Comparison of ENCODE assay signal across 21 cellular contexts in the genomic region with DNA sequence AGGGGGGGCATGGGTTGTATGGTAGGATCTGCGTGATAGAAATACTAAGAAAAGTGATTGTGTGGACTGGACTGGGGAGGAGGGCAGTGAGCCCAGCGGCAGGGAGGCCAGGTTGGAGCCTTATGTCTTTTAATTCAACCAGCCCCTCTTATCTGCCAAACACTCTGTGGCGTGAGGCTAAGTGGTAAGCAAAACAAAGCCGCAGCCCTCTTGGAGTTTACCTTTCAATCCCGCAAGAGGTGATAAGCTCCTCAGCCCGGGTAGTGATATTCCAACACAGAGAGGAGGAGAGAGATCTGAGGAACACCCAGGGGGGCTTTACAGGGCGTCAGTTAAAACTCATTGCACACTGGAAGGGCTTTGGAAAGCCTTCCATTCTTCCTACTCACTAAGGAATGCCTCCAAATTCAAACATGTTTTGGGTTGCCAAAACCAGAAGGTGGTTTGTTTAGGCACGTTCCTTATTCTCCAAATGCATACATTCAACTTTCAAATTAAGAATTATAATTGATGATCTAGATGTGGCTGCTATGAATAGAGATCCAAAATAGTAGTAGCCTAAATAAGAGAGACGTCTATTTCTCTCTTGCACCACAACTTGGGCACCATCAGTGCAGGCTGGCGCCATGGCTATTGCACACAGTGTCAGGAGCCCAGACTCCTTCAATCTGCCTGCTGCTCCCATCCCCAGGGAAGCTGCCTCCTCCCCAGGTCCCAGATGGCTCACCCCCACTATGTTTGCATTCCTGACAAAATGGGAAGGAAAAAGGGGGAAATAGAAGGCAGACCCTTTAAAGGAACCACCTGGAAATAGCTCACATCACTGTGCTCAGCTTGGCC.
A peak's percentile ranks its signal among the peaks of the same experiment; 100 is the strongest.
DNase-seq lines count a peak whose midpoint lies in the region; ATAC-seq and TF ChIP-seq lines count a peak whose summit lies in the region.
"Had no signal": no experiment of that assay in that cellular context is flagged by ENCODE, and none has a peak within 500 bp of the region (broad histone marks: within the 10 kb centered on the region; RNA-seq: fewer than 3 reads in every experiment).

No MANE protein-coding gene starts in this region.

- H3K4ac ChIP-seq in neuronal stem cell (ENCODE audit: low read length), result no peak overlapping the region

- no CpG with 5 or more reads among the region's 10 CpGs for WGBS in neuronal stem cell (ENCODE audit: extremely low coverage in 2 of 2, insufficient read length in 2 of 2, insufficient replicate concordance in 1 of 2), 2 donors

- H3K18ac ChIP-seq in neuronal stem cell (ENCODE audit: low read length), result peak overlapping the region; percentile 56

- no peak overlapping the region for H2BK5ac ChIP-seq in neuronal stem cell (ENCODE audit: low read length)

- H3K4me2 ChIP-seq in neuronal stem cell (ENCODE audit: insufficient read depth, low read length, poor library complexity, severe bottlenecking), result no peak overlapping the region
- H3K4me2 ChIP-seq: PC-9 had no signal

- ATAC-seq in HG03521 (IDR thresholded peaks at IDR 0.05; ENCODE audit: unreplicated experiment), result no peak
- ATAC-seq: SK-N-SH treated with all-trans-retinoic acid at 6 μM for 48 hours, T-cell had no signal

- POLR2A ChIA-PET in HEK293 (lab: Yijun Ruan, JAX), result no interaction called here

- H3K14ac ChIP-seq in neuronal stem cell (ENCODE audit: low read length), result no peak overlapping the region

- H3K79me1 ChIP-seq in neuronal stem cell (ENCODE audit: low read depth, low read length), result no peaks in the 10 kb centered on the region

- no peak overlapping the region for H2BK120ac ChIP-seq in neuronal stem cell (ENCODE audit: low read depth, low read length)

- H2BK12ac ChIP-seq in neuronal stem cell (ENCODE audit: low read length), result no peak overlapping the region

- CTCF ChIA-PET in HEK293 (lab: Yijun Ruan, JAX), result no interaction called here

- H3K27ac ChIP-seq in HEK293 (ENCODE audit: extremely low read depth, low read depth, low read length) (no peak overlapping the region), neuronal stem cell (replicated peaks; ENCODE audit: low read length) (no peak overlapping the region), coronary artery (no peak overlapping the region)
- H3K27ac ChIP-seq: C4-2B, PC-9, RWPE1 had no signal

- H3K27me3 ChIP-seq in neuronal stem cell (ENCODE audit: control insufficient read depth in 3 of 3, insufficient read depth in 3 of 3, low read depth in 1 of 3, low read length in 3 of 3), result no peaks in the 10 kb centered on the region

- TF ChIP-seq CTCF in HEK293 (tag by site-specific recombination; IDR thresholded peaks at IDR 0.05), result no peak
- no peak for TF ChIP-seq CTCF in epithelial cell of esophagus (IDR thresholded peaks at IDR 0.05; ENCODE audit: insufficient read depth, low read depth, low read length, missing control alignments)
- no peak for TF ChIP-seq CTCF in coronary artery (IDR thresholded peaks at IDR 0.05)

- H3K4me3 ChIP-seq in HEK293 (ENCODE audit: low read depth, low read length) (no peak overlapping the region), epithelial cell of esophagus (ENCODE audit: low read length) (no peak overlapping the region), neuronal stem cell (ENCODE audit: low read length in 2 of 2) (no peak overlapping the region), coronary artery (no peak overlapping the region)
- H3K4me3 ChIP-seq: PC-9 had no signal

- H4K91ac ChIP-seq in neuronal stem cell (ENCODE audit: low read depth, low read length, poor library complexity), result no peak overlapping the region

- H4K8ac ChIP-seq in neuronal stem cell (ENCODE audit: low read depth, low read length), result no peak overlapping the region

- H2BK15ac ChIP-seq in neuronal stem cell (ENCODE audit: low read length), result no peak overlapping the region

- H2AK5ac ChIP-seq in neuronal stem cell (ENCODE audit: low read depth, low read length), result no peak overlapping the region

- H3K23ac ChIP-seq in neuronal stem cell (ENCODE audit: low read depth, low read length, poor library complexity), result no peak overlapping the region

- no peaks in the 10 kb centered on the region for H3K4me1 ChIP-seq in HEK293 (ENCODE audit: control insufficient read depth, insufficient read depth, low read length)
- H3K4me1 ChIP-seq in neuronal stem cell (ENCODE audit: control insufficient read depth in 2 of 2, insufficient read depth in 1 of 2, low read depth in 1 of 2, low read length in 2 of 2), result no peaks in the 10 kb centered on the region

- H3K9me3 ChIP-seq in HEK293 (ENCODE audit: control insufficient read depth, insufficient read depth, low read depth, low read length) (no peaks in the 10 kb centered on the region), neuronal stem cell (replicated peaks in 1 of 2; ENCODE audit: control insufficient read depth in 2 of 2, insufficient read depth in 1 of 2, low read depth in 1 of 2, low read length in 2 of 2) (no peaks in the 10 kb centered on the region)

- DNase-seq in OCI-M1 (lab: John Stamatoyannopoulos, UW) (peak; percentile 74), epithelial cell of esophagus (ENCODE audit: low read depth) (peak; percentile 73), neuronal stem cell (ENCODE audit: low spot score) (no peak), NCI-H2227 (lab: John Stamatoyannopoulos, UW; ENCODE audit: unreplicated experiment) (no peak), coronary artery (ENCODE audit: low spot score) (no peak)
- DNase-seq: AML-193, DND-41, GOT3, KG1, NCI-H1417 treated with DMSO at 0.1 percent for 48 hours, NCI-H2081, NCI-H510A, NCI-H774, PC-9, SIG-M5, T-cell had no signal

- H3K9ac ChIP-seq in neuronal stem cell (ENCODE audit: low read depth, low read length, poor library complexity), result no peak overlapping the region

- no peak overlapping the region for H2AFZ ChIP-seq in neuronal stem cell (ENCODE audit: low read length)
- H2AFZ ChIP-seq: PC-9 had no signal

- no peaks in the 10 kb centered on the region for H3K36me3 ChIP-seq in HEK293 (ENCODE audit: control insufficient read depth in 2 of 2, insufficient read depth in 1 of 2, low read length in 2 of 2)
- H3K36me3 ChIP-seq in neuronal stem cell (replicated peaks in 1 of 2; ENCODE audit: control insufficient read depth in 2 of 2, insufficient read depth in 2 of 2, low read length in 2 of 2), result no peaks in the 10 kb centered on the region

TF ChIP-seq in HEK293, 187 proteins besides CTCF, POLR2A, EP300 and RAD21:
- TF ChIP-seq ZFP69B (tag by site-specific recombination; IDR thresholded peaks at IDR 0.05) (no peak), GLIS1 (tag by site-specific recombination; IDR thresholded peaks at IDR 0.05) (peak; percentile 31; the same call in 1 of the 2 replicates), ZNF692 (tag by site-specific recombination; IDR thresholded peaks at IDR 0.05) (no peak)
TF ChIP-seq in HEK293: peak in this region for 1.

Comparison
In these comparisons a context has a peak if more than half of its experiments do, and no peak if none do; other contexts are left out.
1. DNase-seq: peak in OCI-M1 (single experiment) and epithelial cell of esophagus (single experiment); none in neuronal stem cell (single experiment), NCI-H2227 (single experiment) and coronary artery (single experiment).